19 cellular contexts compared by ENCODE assay signal in the genomic region with DNA sequence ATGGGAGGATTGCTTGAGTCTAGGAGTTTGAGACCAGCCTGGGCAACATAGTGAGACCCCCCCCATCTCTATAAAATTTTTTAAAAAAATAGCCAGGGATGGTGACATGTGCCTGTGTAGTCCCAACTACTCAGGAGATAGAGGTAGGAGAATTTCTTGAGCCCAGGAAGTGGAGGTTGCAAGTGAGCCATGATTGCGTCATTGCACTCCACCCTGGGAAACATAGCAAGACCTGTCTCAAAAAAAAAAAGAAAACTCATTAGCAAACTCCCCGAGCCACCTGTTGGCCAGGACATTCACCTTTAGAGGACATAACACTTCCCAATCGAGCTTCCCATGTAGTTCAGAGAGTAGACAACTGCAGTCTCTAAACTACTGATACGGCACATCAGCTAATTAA.
A peak's percentile ranks its signal among the peaks of the same experiment; 100 is the strongest.
DNase-seq lines count a peak whose midpoint lies in the region; ATAC-seq, FAIRE-seq and TF ChIP-seq lines count a peak whose summit lies in the region.
"Had no signal": no experiment of that assay in that cellular context is flagged by ENCODE, and none has a peak within 500 bp of the region (broad histone marks: within the 10 kb centered on the region; RNA-seq: fewer than 3 reads in every experiment).

No MANE protein-coding gene starts in this region.

- no peak overlapping the region for H3K23ac ChIP-seq in IMR-90 (ENCODE audit: low read depth, low read length)
- H3K23ac ChIP-seq in mesendoderm (ENCODE audit: low read length): no peak overlapping the region

- dilution Hi-C loops in IMR-90 (cut with HindIII; ENCODE audit: low sequenced_read_pairs, unreplicated experiment): no loop called here

- H3K14ac ChIP-seq in IMR-90 (replicated peaks; ENCODE audit: low read depth, low read length): no peak overlapping the region

- no peak overlapping the region for H2AFZ ChIP-seq in IMR-90 (replicated peaks; ENCODE audit: low read length, poor library complexity)

- H3K9me1 ChIP-seq in IMR-90 (ENCODE audit: insufficient read depth, low read length): no peaks in the 10 kb centered on the region

- H3K18ac ChIP-seq in IMR-90 (ENCODE audit: low read depth, low read length) (no peak overlapping the region), mesendoderm (ENCODE audit: low read length) (no peak overlapping the region)

- in situ Hi-C loops in IMR-90 (cut with MboI; ENCODE audit: low sequenced_read_pairs): no loop called here

- H3K4me3 ChIP-seq in A549 (no peak overlapping the region), IMR-90 (ENCODE audit: insufficient read depth, low read depth, low read length) (no peak overlapping the region), bronchial epithelial cell (ENCODE audit: low read depth, low read length) (no peak overlapping the region), mesendoderm (ENCODE audit: low read length) (no peak overlapping the region)
- H3K4me3 ChIP-seq: HAP-1 had no signal

- no peak overlapping the region for H3K27ac ChIP-seq in A549
- no peak overlapping the region for H3K27ac ChIP-seq in IMR-90 (ENCODE audit: insufficient read depth, low read length)
- H3K27ac ChIP-seq in mesendoderm (ENCODE audit: low read depth, low read length): no peak overlapping the region
- H3K27ac ChIP-seq: C4-2B, HL-60 had no signal

- no peak for FAIRE-seq in A549 (lab: Jason Lieb, UNC)
- no peak for FAIRE-seq in bronchial epithelial cell (lab: Jason Lieb, UNC)
- FAIRE-seq: D721Med, HTR-8/SVneo had no signal

- H3K9me3 ChIP-seq in A549 (no peaks in the 10 kb centered on the region), IMR-90 (ENCODE audit: control insufficient read depth, insufficient read depth, low read length) (no peaks in the 10 kb centered on the region)
- H3K9me3 ChIP-seq: Caco-2, HAP-1 had no signal

- H2AK5ac ChIP-seq in IMR-90 (ENCODE audit: low read depth, low read length): no peak overlapping the region
- H2AK5ac ChIP-seq in mesendoderm (ENCODE audit: low read length): no peak overlapping the region

- H3K9ac ChIP-seq in IMR-90 (ENCODE audit: low read depth, low read length) (no peak overlapping the region), mesendoderm (ENCODE audit: low read length) (no peak overlapping the region)

- H3K36me3 ChIP-seq in IMR-90 (ENCODE audit: control insufficient read depth, insufficient read depth, low read length) (no peaks in the 10 kb centered on the region), bronchial epithelial cell (ENCODE audit: control insufficient read depth, insufficient read depth, low read length) (no peaks in the 10 kb centered on the region), mesendoderm (ENCODE audit: control insufficient read depth, insufficient read depth, low read length) (no peaks in the 10 kb centered on the region)
- H3K36me3 ChIP-seq: HAP-1 had no signal

- H3K79me1 ChIP-seq in IMR-90 (ENCODE audit: low read depth in 1 of 2, low read length in 2 of 2): no peaks in the 10 kb centered on the region
- H3K79me1 ChIP-seq in mesendoderm (ENCODE audit: low read length): no peaks in the 10 kb centered on the region

- DNase-seq in A549 (ENCODE audit: low read depth in 1 of 2, low spot score in 1 of 2) (no peak), IMR-90 (no peak), bronchial epithelial cell (ENCODE audit: low read depth) (peak; percentile 55), mesendoderm (no peak), nucleus accumbens (lab: John Stamatoyannopoulos, UW) (no peak), NCI-H510A treated with DMSO at 0.1 percent for 48 hours (lab: John Stamatoyannopoulos, UW) (no peak)
- DNase-seq in activated CD8-positive, alpha-beta memory T cell treated with anti-CD3 and anti-CD28 coated beads, Interleukin-2, amount 50 U/mL, for 48 hours: no peak
- DNase-seq: ACHN; AML-193; Caco-2; CD4-positive, alpha-beta T cell; DMS153; DMS79; GDM1 had no signal

- BruUV-seq in IMR-90 (replicated peaks; lab: Mats Ljungman, UMichigan): no TSS peak

- H3K4me1 ChIP-seq in A549 (no peaks in the 10 kb centered on the region), IMR-90 (ENCODE audit: control insufficient read depth, insufficient read depth, low read length) (no peaks in the 10 kb centered on the region), mesendoderm (ENCODE audit: control insufficient read depth, low read depth, low read length) (peaks cover 7% of the 10 kb centered on the region)

- H3K27me3 ChIP-seq in IMR-90 (ENCODE audit: control insufficient read depth, insufficient read depth, low read length) (peaks cover 7% of the 10 kb centered on the region), bronchial epithelial cell (ENCODE audit: control insufficient read depth, insufficient read depth, low read length) (no peaks in the 10 kb centered on the region), mesendoderm (ENCODE audit: insufficient read depth, low read length, poor library complexity) (no peaks in the 10 kb centered on the region)

- H3K4me2 ChIP-seq in A549 (no peak overlapping the region), IMR-90 (ENCODE audit: low read depth, low read length) (no peak overlapping the region), mesendoderm (ENCODE audit: low read length) (no peak overlapping the region)

- H2AK9ac ChIP-seq in IMR-90 (replicated peaks; ENCODE audit: low read depth, low read length, poor library complexity): no peak overlapping the region

- no peak for TF ChIP-seq EP300 in A549 (IDR thresholded peaks at IDR 0.05)

- TF ChIP-seq RAD21 in A549 (conservative IDR thresholded peaks at IDR 0.05 in 1 of 2, IDR thresholded peaks at IDR 0.05 in 1 of 2) (no peak), IMR-90 (IDR thresholded peaks at IDR 0.05; ENCODE audit: low read length) (no peak)

- no peak overlapping the region for H4K91ac ChIP-seq in IMR-90 (ENCODE audit: insufficient read depth, low read depth, low read length)

- H3K4ac ChIP-seq in IMR-90 (ENCODE audit: low read depth, low read length): no peak overlapping the region
- peak overlapping the region; percentile 70 for H3K4ac ChIP-seq in mesendoderm (ENCODE audit: low read depth, low read length)

- ATAC-seq in A549: no peak
- ATAC-seq in IMR-90 (ENCODE audit: low read depth): no peak

- no peaks in the 10 kb centered on the region for H3K79me2 ChIP-seq in mesendoderm (ENCODE audit: control insufficient read depth, insufficient read depth, low read length)

- no peak for TF ChIP-seq POLR2A in A549 (IDR thresholded peaks at IDR 0.05; ENCODE audit: low read length)
- TF ChIP-seq POLR2A in IMR-90 (IDR thresholded peaks at IDR 0.05; ENCODE audit: low read depth, low read length): no peak

- H3K56ac ChIP-seq in IMR-90 (ENCODE audit: extremely low read depth, insufficient read depth, low read length): no peak overlapping the region
- no peak overlapping the region for H3K56ac ChIP-seq in mesendoderm (ENCODE audit: low read length)

- H4K5ac ChIP-seq in IMR-90 (ENCODE audit: low read depth, low read length): no peak overlapping the region
- H4K5ac ChIP-seq in mesendoderm (ENCODE audit: low read length): no peak overlapping the region

- no peak overlapping the region for H2BK120ac ChIP-seq in IMR-90 (ENCODE audit: low read depth, low read length)
- H2BK120ac ChIP-seq in mesendoderm (ENCODE audit: low read depth, low read length): no peak overlapping the region

- POLR2A ChIA-PET in A549 (lab: Yijun Ruan, JAX) (no interaction called here), IMR-90 (lab: Charles Lee; ENCODE audit: unreplicated experiment) (no interaction called here)

- H2BK15ac ChIP-seq in IMR-90 (ENCODE audit: low read depth, low read length) (no peak overlapping the region), mesendoderm (replicated peaks; ENCODE audit: low read depth) (no peak overlapping the region)

- intact Hi-C loops in IMR-90 (cut with micrococcal nuclease): loop anchor here (10.0 kb wide), 2 partner anchors 273 to 417 kb away; a partner anchor contains a TSS

- no peaks in the 10 kb centered on the region for H4K20me1 ChIP-seq in IMR-90 (ENCODE audit: insufficient read depth, low read length)

- H2BK5ac ChIP-seq in IMR-90 (ENCODE audit: low read depth, low read length, poor library complexity, severe bottlenecking) (no peak overlapping the region), mesendoderm (ENCODE audit: low read length) (no peak overlapping the region)

- H2BK20ac ChIP-seq in IMR-90 (ENCODE audit: low read depth, low read length): no peak overlapping the region

- TF ChIP-seq CTCF in A549 (IDR thresholded peaks at IDR 0.05) (no peak), IMR-90 (conservative IDR thresholded peaks at IDR 0.05; ENCODE audit: low read depth, low read length) (no peak), bronchial epithelial cell (IDR thresholded peaks at IDR 0.05; ENCODE audit: insufficient read depth, low read length, severe bottlenecking) (no peak)

- WGBS in A549 (ENCODE audit: missing lambda C conversion rate): 52% methylated on average over 4 of the region's 4 CpGs
- WGBS in IMR-90 (ENCODE audit: extremely low coverage in 2 of 2, insufficient read length in 1 of 2), 2 experiments: no CpG with 5 or more reads among the region's 4 CpGs
- WGBS in mesendoderm (ENCODE audit: extremely low coverage, insufficient coverage, low lambda C conversion rate): no CpG with 5 or more reads among the region's 4 CpGs

- H4K8ac ChIP-seq in IMR-90 (ENCODE audit: low read depth in 2 of 2, low read length in 2 of 2) (no peak overlapping the region), mesendoderm (ENCODE audit: low read depth, low read length) (no peak overlapping the region)

- CTCF ChIA-PET in A549 (lab: Yijun Ruan, JAX) (interaction anchor here (0.9 kb wide), 1 partner anchor 9 kb away, joined by 3 read pairs; no protein-coding TSS in a partner anchor), IMR-90 (lab: Yijun Ruan, JAX) (no interaction called here)

TF ChIP-seq in A549, 52 proteins besides CTCF, POLR2A, EP300 and RAD21 (continues in another document):
- TF ChIP-seq CEBPB (IDR thresholded peaks at IDR 0.05): peak; percentile 13 to 18; a peak in 1 of 4 replicates
- TF ChIP-seq SREBF2 (IDR thresholded peaks at IDR 0.05): no peak
- TF ChIP-seq KDM1A (IDR thresholded peaks at IDR 0.05; ENCODE audit: low read depth): no peak
- no peak for TF ChIP-seq EHMT2 (IDR thresholded peaks at IDR 0.05; ENCODE audit: low read depth)

TF ChIP-seq in IMR-90, 13 proteins besides CTCF, POLR2A, EP300 and RAD21:
- TF ChIP-seq RFX5 (IDR thresholded peaks at IDR 0.05; ENCODE audit: low read depth, low read length): no peak
- TF ChIP-seq, protein P1, sequence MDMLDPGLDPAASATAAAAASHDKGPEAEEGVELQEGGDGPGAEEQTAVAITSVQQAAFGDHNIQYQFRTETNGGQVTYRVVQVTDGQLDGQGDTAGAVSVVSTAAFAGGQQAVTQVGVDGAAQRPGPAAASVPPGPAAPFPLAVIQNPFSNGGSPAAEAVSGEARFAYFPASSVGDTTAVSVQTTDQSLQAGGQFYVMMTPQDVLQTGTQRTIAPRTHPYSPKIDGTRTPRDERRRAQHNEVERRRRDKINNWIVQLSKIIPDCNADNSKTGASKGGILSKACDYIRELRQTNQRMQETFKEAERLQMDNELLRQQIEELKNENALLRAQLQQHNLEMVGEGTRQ (IDR thresholded peaks at IDR 0.05; ENCODE audit: low read depth, low read length): no peak
- peak; percentile 57 for TF ChIP-seq CEBPB (IDR thresholded peaks at IDR 0.05; ENCODE audit: low read depth, low read length)
- no peak for TF ChIP-seq MXI1 (IDR thresholded peaks at IDR 0.05; ENCODE audit: borderline replicate concordance, low read depth, low read length)
TF ChIP-seq in IMR-90: peak in this region for 1.
